ENCODE assay signal across 33 cellular contexts in genomic region chr11:45909594-45910475, GRCh38. TPM values are rescaled to one million over a fixed set of nuclear protein-coding genes. Genes with fewer than 3 reads are reported as not detected.
"Had no signal": no experiment of that assay in that cellular context is flagged by ENCODE, and none has a peak within 500 bp of the region (broad histone marks: within the 10 kb centered on the region; RNA-seq: fewer than 3 reads in every experiment).

No MANE protein-coding gene starts in this region.

- FAIRE-seq: astrocyte, bronchial epithelial cell had no signal

- H3K27ac ChIP-seq: brain microvascular endothelial cell, coronary artery, esophagus muscularis mucosa, foreskin keratinocyte, gastrocnemius medialis, heart left ventricle had no signal

- ATAC-seq: activated CD4-positive, alpha-beta T cell treated with anti-CD3 and anti-CD28 coated beads for 36 hours; activated CD8-positive, alpha-beta memory T cell treated with anti-CD3 and anti-CD28 coated beads, Interleukin-2, amount 10 ng/mL, durations not matched to agents 7 days and 5 days; activated CD8-positive, alpha-beta T cell treated with anti-CD3 and anti-CD28 coated beads, Interleukin-2, amount 10 ng/mL, durations not matched to agents 7 days and 5 days; activated naive CD4-positive, alpha-beta T cell treated with anti-CD3 and anti-CD28 coated beads, Interleukin-2, amount 50 U/mL, for 72 hours; activated T-cell treated with anti-CD3 and anti-CD28 coated beads, Interleukin-2, amount 50 U/mL, for 72 hours; effector memory CD8-positive, alpha-beta T cell; foreskin keratinocyte; gastrocnemius medialis; heart left ventricle; T-helper 17 cell had no signal

- H3K27me3 ChIP-seq: brain microvascular endothelial cell, esophagus muscularis mucosa, foreskin keratinocyte, gastrocnemius medialis, heart left ventricle had no signal

- DNase-seq: activated CD4-positive, alpha-beta memory T cell treated with anti-CD3 and anti-CD28 coated beads for 36 hours; activated CD4-positive, alpha-beta T cell treated with anti-CD3 and anti-CD28 coated beads for 36 hours; activated CD4-positive, alpha-beta T cell treated with anti-CD3 and anti-CD28 coated beads, Interleukin-2, amount 10 ng/mL, durations not matched to agents 24 days and 14 days; activated CD4-positive, CD25-positive, alpha-beta regulatory T cell; activated CD4-positive, CD25-positive, alpha-beta regulatory T cell treated with anti-CD3 and anti-CD28 coated beads, Interleukin-2, amount 50 U/mL, for 72 hours; activated CD8-positive, alpha-beta memory T cell treated with anti-CD3 and anti-CD28 coated beads, Interleukin-2, amount 10 ng/mL, durations not matched to agents 7 days and 5 days; activated CD8-positive, alpha-beta memory T cell treated with anti-CD3 and anti-CD28 coated beads, Interleukin-2, amount 50 U/mL, for 48 hours; activated CD8-positive, alpha-beta T cell treated with anti-CD3 and anti-CD28 coated beads, Interleukin-2, amount 10 ng/mL, durations not matched to agents 7 days and 5 days; activated gamma-delta T cell; activated naive CD4-positive, alpha-beta T cell; activated naive CD4-positive, alpha-beta T cell treated with anti-CD3 and anti-CD28 coated beads, Interleukin-2, amount 10 ng/mL, durations not matched to agents 7 days and 5 days; activated naive CD8-positive, alpha-beta T cell treated with anti-CD3 and anti-CD28 coated beads, Interleukin-2, amount 10 ng/mL, durations not matched to agents 7 days and 5 days; activated T-cell treated with anti-CD3 and anti-CD28 coated beads for 4 hours; activated T-cell treated with anti-CD3 and anti-CD28 coated beads, Interleukin-2, amount 50 U/mL, for 24 hours; activated T-cell treated with anti-CD3 and anti-CD28 coated beads, Interleukin-2, amount 50 U/mL, for 72 hours; brain microvascular endothelial cell; cerebellar nuclear complex; effector CD4-positive, alpha-beta T cell; effector memory CD8-positive, alpha-beta T cell; erythroblast; foreskin keratinocyte; gastrocnemius medialis; glutamatergic neuron; heart left ventricle; T-helper 1 cell; T-helper 17 cell; T1000 had no signal

- H3K4me1 ChIP-seq: foreskin keratinocyte, gastrocnemius medialis had no signal

- H3K9me3 ChIP-seq: esophagus muscularis mucosa, gastrocnemius medialis, heart left ventricle had no signal

- H3K4me3 ChIP-seq: coronary artery, esophagus muscularis mucosa, gastrocnemius medialis, heart left ventricle had no signal

RNA-seq across cellular contexts. Expression of gene FREY1, which starts 2.8 kb away (rescaled TPM):
- total RNA-seq: gastrocnemius medialis had no signal

RNA-seq across cellular contexts. Expression of gene LARGE2, which starts 12.6 kb away (rescaled TPM):
- total RNA-seq: activated CD4-positive, alpha-beta T cell treated with anti-CD3 and anti-CD28 coated beads, Interleukin-2, amount 10 ng/mL, durations not matched to agents 24 days and 14 days; cardiac septum; gastrocnemius medialis had no signal
